ENCODE assay signal across 7 cellular contexts in the genomic region with DNA sequence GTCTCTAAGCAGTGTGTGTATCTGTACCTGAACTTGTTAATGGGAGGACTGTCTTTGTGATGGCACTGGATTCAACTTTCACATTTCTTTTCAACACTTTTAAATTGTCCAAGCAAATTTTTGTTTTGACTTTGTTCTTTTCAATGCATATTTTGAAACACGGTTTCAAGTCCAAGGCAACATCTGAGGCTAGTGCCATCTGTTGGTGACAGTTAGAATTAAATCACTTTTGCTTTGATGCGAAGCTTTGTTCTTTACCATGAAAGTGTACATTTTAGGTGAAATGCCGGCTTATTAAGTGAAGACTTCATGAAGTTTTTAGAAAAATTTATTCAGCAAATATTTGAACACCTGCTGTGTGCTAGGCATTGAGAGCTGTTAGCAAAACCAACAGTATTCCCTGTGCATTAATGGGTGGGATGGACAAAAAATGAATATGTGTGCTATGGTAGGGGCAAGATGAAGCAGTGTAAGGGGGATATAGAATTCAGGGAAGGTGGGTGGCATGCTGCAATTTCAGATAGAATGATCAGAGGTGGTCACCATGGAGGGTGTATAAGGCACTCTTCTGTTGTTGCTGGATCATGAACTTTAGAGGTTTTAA.
A peak's percentile ranks its signal among the peaks of the same experiment; 100 is the strongest.
DNase-seq lines count a peak whose midpoint lies in the region; ATAC-seq and TF ChIP-seq lines count a peak whose summit lies in the region.

No MANE protein-coding gene starts in this region.

- peaks cover 33% of the 10 kb centered on the region for H3K4me1 ChIP-seq in body of pancreas
- H3K4me1 ChIP-seq in naive thymus-derived CD4-positive, alpha-beta T cell (ENCODE audit: control insufficient read depth in 2 of 2, insufficient read depth in 2 of 2, low read length in 2 of 2), result peaks cover 0 to 5% of the 10 kb centered on the region in 2 donors

- no peaks in the 10 kb centered on the region for H3K9me3 ChIP-seq in body of pancreas
- no peaks in the 10 kb centered on the region for H3K9me3 ChIP-seq in naive thymus-derived CD4-positive, alpha-beta T cell (ENCODE audit: control insufficient read depth in 2 of 3, low read length in 3 of 3)

- no peak for ATAC-seq in body of pancreas
- peak; percentile 44 for ATAC-seq in naive thymus-derived CD4-positive, alpha-beta T cell
- no peak for ATAC-seq in stimulated activated naive CD8-positive, alpha-beta T cell treated with anti-CD3 and anti-CD28 coated beads, Interleukin-15, Interleukin-2, amounts not matched to agents 100 U/mL and 50 U/mL, for 24 hours

- POLR2A ChIA-PET in GM10248 (lab: Yijun Ruan, JAX), result no interaction called here
- POLR2A ChIA-PET in naive thymus-derived CD4-positive, alpha-beta T cell (lab: Charles Lee), result no interaction called here

- intact Hi-C loops in body of pancreas (cut with DNase I), result no loop called here
- intact Hi-C loops in naive thymus-derived CD4-positive, alpha-beta T cell (cut with micrococcal nuclease), result loop anchor here in 1 of 2 donors (1.0 kb wide), 1 partner anchor 37 kb away; no protein-coding TSS in a partner anchor

- no peaks in the 10 kb centered on the region for H3K27me3 ChIP-seq in body of pancreas
- H3K27me3 ChIP-seq in naive thymus-derived CD4-positive, alpha-beta T cell (ENCODE audit: control insufficient read depth in 2 of 2, insufficient read depth in 2 of 2, low read length in 2 of 2), result no peaks in the 10 kb centered on the region

- no peak overlapping the region for H3K27ac Mint-ChIP-seq in naive thymus-derived CD4-positive, alpha-beta T cell

- no peak for TF ChIP-seq POLR2A in body of pancreas (IDR thresholded peaks at IDR 0.05)

- TF ChIP-seq CTCF in GM10248 (IDR thresholded peaks at IDR 0.05; ENCODE audit: control extremely low read depth, extremely low read depth, low read depth, missing control alignments) (peak; percentile 55), body of pancreas (IDR thresholded peaks at IDR 0.05) (peak in 6 of 7 experiments; percentile 23 to 45 (median 36))

- no peaks in the 10 kb centered on the region for H3K36me3 ChIP-seq in body of pancreas (replicated peaks in 1 of 2; ENCODE audit: insufficient read depth in 1 of 2, low read depth in 2 of 2)
- H3K36me3 ChIP-seq in naive thymus-derived CD4-positive, alpha-beta T cell (ENCODE audit: control insufficient read depth in 2 of 3, insufficient read depth in 3 of 3, low read length in 3 of 3), result no peaks in the 10 kb centered on the region

- no peaks in the 10 kb centered on the region for H3K27me3 Mint-ChIP-seq in naive thymus-derived CD4-positive, alpha-beta T cell

- no peak overlapping the region for H3K4me3 ChIP-seq in body of pancreas
- no peak overlapping the region for H3K4me3 ChIP-seq in naive thymus-derived CD4-positive, alpha-beta T cell (ENCODE audit: low read length)

- H3K4me3 Mint-ChIP-seq in naive thymus-derived CD4-positive, alpha-beta T cell, result peak overlapping the region in 1 of 10 donors; percentile 7

- H3K9me3 Mint-ChIP-seq in naive thymus-derived CD4-positive, alpha-beta T cell, result peaks cover 0 to 5% (median 1%) of the 10 kb centered on the region in 11 donors

- H3K4me1 Mint-ChIP-seq in naive thymus-derived CD4-positive, alpha-beta T cell, result peaks cover 16 to 41% (median 36%) of the 10 kb centered on the region in 7 donors

- WGBS in body of pancreas, 2 donors, result 55 to 56% methylated on average over 3 of the region's 3 CpGs

- DNase-seq in GM10248 (ENCODE audit: extremely low spot score) (no peak), KBM-7 (peak; percentile 42), body of pancreas (no peak), cortex of kidney (lab: John Stamatoyannopoulos, UW) (no peak)
- DNase-seq in naive thymus-derived CD4-positive, alpha-beta T cell, result peak in 5 of 9 donors; percentile 6 to 20 (median 10)
- no peak for DNase-seq in stimulated activated naive CD8-positive, alpha-beta T cell treated with anti-CD3 and anti-CD28 coated beads, Interleukin-15, Interleukin-2, amounts not matched to agents 100 U/mL and 50 U/mL, for 24 hours
- DNase-seq in activated naive CD4-positive, alpha-beta T cell treated with anti-CD3 and anti-CD28 coated beads, Interleukin-2, amount 50 U/mL, for 16 hours, result no peak

- peaks cover 10 to 63% (median 46%) of the 10 kb centered on the region in 5 donors for H3K36me3 Mint-ChIP-seq in naive thymus-derived CD4-positive, alpha-beta T cell

- CTCF ChIA-PET in GM10248 (lab: Yijun Ruan, JAX), result interaction anchor here (1.0 to 5.7 kb wide), 19 partner anchors 9 to 962 kb away, joined by 3 to 40 read pairs (median 8); a partner anchor contains a TSS
- CTCF ChIA-PET in naive thymus-derived CD4-positive, alpha-beta T cell (lab: Charles Lee), result interaction anchor here (1.7 kb wide), 1 partner anchor 15 kb away, joined by 3 read pairs; no protein-coding TSS in a partner anchor

- H3K27ac ChIP-seq in body of pancreas, result no peak overlapping the region
- no peak overlapping the region for H3K27ac ChIP-seq in naive thymus-derived CD4-positive, alpha-beta T cell (ENCODE audit: low read depth, low read length)

- in situ Hi-C loops in KBM-7 (cut with MboI; ENCODE audit: low pct_unique_long_range_greater_than_20kb, low sequenced_read_pairs), result no loop called here

Comparison
In these comparisons a context has a peak if more than half of its experiments do, and no peak if none do; other contexts are left out.
1. DNase-seq: peak in KBM-7 (single experiment) and naive thymus-derived CD4-positive, alpha-beta T cell (5 of 9); none in GM10248 (single experiment), body of pancreas (0 of 4), stimulated activated naive CD8-positive, alpha-beta T cell treated with anti-CD3 and anti-CD28 coated beads, Interleukin-15, Interleukin-2, amounts not matched to agents 100 U/mL and 50 U/mL, for 24 hours (single experiment), cortex of kidney (single experiment) and activated naive CD4-positive, alpha-beta T cell treated with anti-CD3 and anti-CD28 coated beads, Interleukin-2, amount 50 U/mL, for 16 hours (single experiment).